Comparison of ENCODE assay signal across 9 cellular contexts in genomic region chr9:126558051-126558665, GRCh38. TPM values are rescaled to one million over a fixed set of nuclear protein-coding genes. Genes with fewer than 3 reads are reported as not detected.
DNase-seq lines count a peak whose midpoint lies in the region; ATAC-seq, FAIRE-seq and TF ChIP-seq lines count a peak whose summit lies in the region.
"Had no signal": no experiment of that assay in that cellular context is flagged by ENCODE, and none has a peak within 500 bp of the region (broad histone marks: within the 10 kb centered on the region; RNA-seq: fewer than 3 reads in every experiment).

No MANE protein-coding gene starts in this region.

- H3K36me3 ChIP-seq in H1 (ENCODE audit: control insufficient read depth in 2 of 4, insufficient read depth in 4 of 4, low read length in 3 of 4), result no peaks in the 10 kb centered on the region

- H3K79me1 ChIP-seq in H1 (ENCODE audit: low read depth, low read length), result no peaks in the 10 kb centered on the region

- H3K4me1 ChIP-seq in A549 (no peaks in the 10 kb centered on the region), H1 (replicated peaks in 1 of 4; ENCODE audit: control insufficient read depth in 3 of 4, insufficient read depth in 4 of 4, low read length in 3 of 4) (peaks cover 0 to 2% (median 0%) of the 10 kb centered on the region in 4 experiments; a peak in 2 of 7 replicates)

- H2BK12ac ChIP-seq in H1 (ENCODE audit: low read depth, low read length), result peak overlapping the region; percentile 39; the same call in 1 of the 2 replicates

- no peak for TF ChIP-seq POLR2A in A549 (IDR thresholded peaks at IDR 0.05; ENCODE audit: low read length)
- no peak for TF ChIP-seq POLR2A in H1 (IDR thresholded peaks at IDR 0.05; ENCODE audit: control extremely low read depth in 1 of 2, low read depth in 2 of 2, low read length in 2 of 2)

- POLR2A ChIA-PET in A549 (lab: Yijun Ruan, JAX), result no interaction called here
- POLR2A ChIA-PET in activated CD8-positive, alpha-beta T cell treated with anti-CD3 and anti-CD28 coated beads, Interleukin-2, amount 10 ng/mL, durations not matched to agents 7 days and 5 days (lab: Charles Lee), result interaction anchor here (1.1 to 1.2 kb wide), 2 partner anchors 58 to 60 kb away, joined by 3 to 6 read pairs; no protein-coding TSS in a partner anchor
- POLR2A ChIA-PET in H1 (lab: Charles Lee; ENCODE audit: partially characterized antibody), result no interaction called here

- H3K27me3 Mint-ChIP-seq in activated CD8-positive, alpha-beta T cell treated with anti-CD3 and anti-CD28 coated beads, Interleukin-2, amount 10 ng/mL, durations not matched to agents 7 days and 5 days (ENCODE audit: low read depth), result peaks cover 25% of the 10 kb centered on the region

- H3K23me2 ChIP-seq in H1 (ENCODE audit: low read depth, low read length), result no peaks in the 10 kb centered on the region

- no peak overlapping the region for H3K14ac ChIP-seq in H1 (ENCODE audit: insufficient read length)

- no peak overlapping the region for H3K23ac ChIP-seq in H1 (ENCODE audit: insufficient read length)

- no peak overlapping the region for H2AK5ac ChIP-seq in H1 (ENCODE audit: low read depth, low read length)

- no peak overlapping the region for H2BK20ac ChIP-seq in H1 (ENCODE audit: low read length)

- no peak overlapping the region for H3K9ac ChIP-seq in H1 (replicated peaks in 1 of 4; ENCODE audit: extremely low read depth in 1 of 4, low read depth in 3 of 4, low read length in 3 of 4)

- FAIRE-seq in A549 (lab: Jason Lieb, UNC) (no peak), H1 (lab: Jason Lieb, UNC) (peak; percentile 85)

- H3K4me2 ChIP-seq in A549, result no peak overlapping the region
- H3K4me2 ChIP-seq in H1 (ENCODE audit: insufficient read depth in 1 of 2, low read depth in 2 of 2, low read length in 2 of 2), result no peak overlapping the region

- H2BK120ac ChIP-seq in H1 (replicated peaks; ENCODE audit: low read depth, low read length), result no peak overlapping the region

- DNase-seq in A549 (ENCODE audit: low read depth in 1 of 2, low spot score in 1 of 2) (peak; percentile 51 to 72), GM19238 (ENCODE audit: insufficient read length, low spot score) (peak; percentile 72), NCI-H510A treated with DMSO at 0.1 percent for 48 hours (lab: John Stamatoyannopoulos, UW) (peak; percentile 73), H1 (ENCODE audit: low read depth in 1 of 2, low spot score in 2 of 2) (peak; percentile 29 to 93), middle frontal gyrus (ENCODE audit: extremely low spot score, low spot score) (peak; percentile 42)
- DNase-seq in activated CD8-positive, alpha-beta T cell treated with anti-CD3 and anti-CD28 coated beads, Interleukin-2, amount 10 ng/mL, durations not matched to agents 7 days and 5 days, result peak; percentile 81
- DNase-seq in stimulated activated CD8-positive, alpha-beta memory T cell treated with anti-CD3 and anti-CD28 coated beads, Interleukin-7, amount 100 ng/mL, for 1 hour (ENCODE audit: low read depth in 2 of 2), result peak; percentile 38 to 39

- no peak overlapping the region for H4K8ac ChIP-seq in H1 (ENCODE audit: extremely low read depth, insufficient read depth, low read length)

- H3K9me3 ChIP-seq in A549, result no peaks in the 10 kb centered on the region
- no peaks in the 10 kb centered on the region for H3K9me3 ChIP-seq in H1 (ENCODE audit: insufficient read depth in 2 of 2, low read depth in 1 of 2, low read length in 1 of 2)

- H3K4me3 ChIP-seq in A549 (no peak overlapping the region), H1 (ENCODE audit: extremely low read depth in 1 of 4, insufficient read depth in 2 of 4, low read depth in 3 of 4, low read length in 4 of 4) (no peak overlapping the region)

- H4K91ac ChIP-seq in H1 (replicated peaks; ENCODE audit: insufficient read length, low read length), result no peak overlapping the region

- TF ChIP-seq EP300 in A549 (IDR thresholded peaks at IDR 0.05), result no peak
- TF ChIP-seq EP300 in H1 (IDR thresholded peaks at IDR 0.05; ENCODE audit: borderline replicate concordance in 1 of 2, low read depth in 2 of 2, low read length in 2 of 2), result no peak

- H4K5ac ChIP-seq in H1 (ENCODE audit: insufficient read length, low read depth, low read length), result no peak overlapping the region

- H3K27ac ChIP-seq in A549 (no peak overlapping the region), H1 (ENCODE audit: low read depth, low read length) (no peak overlapping the region)

- no peaks in the 10 kb centered on the region for H4K20me1 ChIP-seq in H1 (replicated peaks in 1 of 2; ENCODE audit: control insufficient read depth in 1 of 2, insufficient read depth in 2 of 2, low read length in 2 of 2)

- 0% methylated on average over 6 of the region's 6 CpGs for WGBS in A549 (ENCODE audit: missing lambda C conversion rate)
- 35% methylated on average over 5 of the region's 6 CpGs; no CpG with 5 or more reads in 1 of the 2 experiments for WGBS in H1 (ENCODE audit: extremely low coverage in 1 of 2, insufficient coverage in 1 of 2, insufficient read length in 1 of 2, insufficient replicate concordance in 2 of 2, low coverage in 1 of 2, low lambda C conversion rate in 2 of 2, missing lambda C conversion rate in 1 of 2), 2 experiments

- TF ChIP-seq CTCF in A549 (IDR thresholded peaks at IDR 0.05) (peak; percentile 80), H1 (IDR thresholded peaks at IDR 0.05; ENCODE audit: control extremely low read depth in 1 of 3, insufficient read depth in 1 of 3, low read depth in 1 of 3, low read length in 3 of 3) (peak; percentile 98 to 99 (median 98))

- no peak overlapping the region for H2BK5ac ChIP-seq in H1 (ENCODE audit: low read depth, low read length)

- no peak overlapping the region; the same call in 1 of the 2 replicates for H3K18ac ChIP-seq in H1 (ENCODE audit: extremely low read depth, low read length)

- H3K4me3 Mint-ChIP-seq in activated CD8-positive, alpha-beta T cell treated with anti-CD3 and anti-CD28 coated beads, Interleukin-2, amount 10 ng/mL, durations not matched to agents 7 days and 5 days, result no peak overlapping the region

- H3K79me2 ChIP-seq in H1 (ENCODE audit: control insufficient read depth in 1 of 2, insufficient read depth in 2 of 2, low read length in 2 of 2), result no peaks in the 10 kb centered on the region

- H3K36me3 Mint-ChIP-seq in activated CD8-positive, alpha-beta T cell treated with anti-CD3 and anti-CD28 coated beads, Interleukin-2, amount 10 ng/mL, durations not matched to agents 7 days and 5 days (ENCODE audit: low read depth), result no peaks in the 10 kb centered on the region

- no peak overlapping the region for H3K56ac ChIP-seq in H1 (replicated peaks; ENCODE audit: insufficient read length, low read depth, low read length)

- no peaks in the 10 kb centered on the region; a peak in 1 of 7 replicates for H3K27me3 ChIP-seq in H1 (replicated peaks in 1 of 4; ENCODE audit: control insufficient read depth in 3 of 4, extremely low read depth in 1 of 4, insufficient read depth in 3 of 4, low read length in 3 of 4)

- no peaks in the 10 kb centered on the region for H3K9me3 Mint-ChIP-seq in activated CD8-positive, alpha-beta T cell treated with anti-CD3 and anti-CD28 coated beads, Interleukin-2, amount 10 ng/mL, durations not matched to agents 7 days and 5 days (ENCODE audit: insufficient read depth)

- CTCF ChIA-PET in A549 (lab: Yijun Ruan, JAX) (interaction anchor here (0.5 to 10.9 kb wide), 48 partner anchors 11 to 999 kb away, joined by 3 to 225 read pairs (median 4); no protein-coding TSS in a partner anchor), H1 (lab: Charles Lee; ENCODE audit: partially characterized antibody) (interaction anchor here (0.5 to 12.5 kb wide), 35 partner anchors 10 to 1728 kb away, joined by 3 to 343 read pairs (median 4); no protein-coding TSS in a partner anchor)
- CTCF ChIA-PET in activated CD8-positive, alpha-beta T cell treated with anti-CD3 and anti-CD28 coated beads, Interleukin-2, amount 10 ng/mL, durations not matched to agents 7 days and 5 days (lab: Charles Lee), result interaction anchor here (0.6 to 8.7 kb wide), 30 partner anchors 9 to 990 kb away, joined by 3 to 144 read pairs (median 4); no protein-coding TSS in a partner anchor

- H2BK15ac ChIP-seq in H1 (ENCODE audit: low read length), result no peak overlapping the region

- peak; percentile 85 to 88 for TF ChIP-seq RAD21 in A549 (conservative IDR thresholded peaks at IDR 0.05 in 1 of 2, IDR thresholded peaks at IDR 0.05 in 1 of 2)
- TF ChIP-seq RAD21 in H1 (IDR thresholded peaks at IDR 0.05 in 1 of 2, conservative IDR thresholded peaks at IDR 0.05 in 1 of 2; ENCODE audit: low read depth in 2 of 2, low read length in 2 of 2), result peak; percentile 96 to 98

- peak; percentile 79 to 86; a peak in 5 of 6 replicates for ATAC-seq in A549
- ATAC-seq in activated CD8-positive, alpha-beta T cell treated with anti-CD3 and anti-CD28 coated beads, Interleukin-2, amount 10 ng/mL, durations not matched to agents 7 days and 5 days, result peak; percentile 90
- ATAC-seq in GM21717 (IDR thresholded peaks at IDR 0.05; ENCODE audit: unreplicated experiment), result no peak

- no peak overlapping the region for H3K4ac ChIP-seq in H1 (replicated peaks; ENCODE audit: insufficient read length, low read depth, low read length)

- no peaks in the 10 kb centered on the region for H3K4me1 Mint-ChIP-seq in activated CD8-positive, alpha-beta T cell treated with anti-CD3 and anti-CD28 coated beads, Interleukin-2, amount 10 ng/mL, durations not matched to agents 7 days and 5 days (ENCODE audit: low read depth)

- H2AFZ ChIP-seq in H1 (ENCODE audit: low read length), result no peak overlapping the region

- H3K27ac Mint-ChIP-seq in activated CD8-positive, alpha-beta T cell treated with anti-CD3 and anti-CD28 coated beads, Interleukin-2, amount 10 ng/mL, durations not matched to agents 7 days and 5 days, result no peak overlapping the region

TF ChIP-seq in A549, 52 proteins besides CTCF, POLR2A, EP300 and RAD21 (continues in another document):
- peak; percentile 79; the same call in 1 of the 2 replicates for TF ChIP-seq ESRRA (IDR thresholded peaks at IDR 0.05; ENCODE audit: borderline replicate concordance, low read length)

TF ChIP-seq in H1, 55 proteins besides CTCF, POLR2A, EP300 and RAD21 (continues in another document):
- TF ChIP-seq CBX8 (IDR thresholded peaks at IDR 0.05; ENCODE audit: borderline replicate concordance, low read depth, low read length), result no peak

RNA-seq across cellular contexts. Expression of gene LMX1B, which starts 55.6 kb away (rescaled TPM):
- polyA plus RNA-seq in A549 (2011; rRNA removed), result 0.41 and 0.48 TPM in 2 replicates
- 0.99 and 1.5 TPM in 2 replicates for polyA plus RNA-seq in A549 (2012; cell fraction: cytosol; rRNA removed)
- 1.2 and 1.5 TPM in 2 replicates for polyA plus RNA-seq in A549 (2012; cell fraction: nucleus; rRNA removed)
- 0.56 to 0.98 TPM (median 0.57 TPM) in 3 replicates for polyA plus RNA-seq in A549 (2017; fragmentation: RNase III; extraction: RNeasy Plus Mini Kit Qiagen cat#74134 plus additional on column Dnase treatment)
- polyA minus RNA-seq in A549 (2011; rRNA and poly(A)+ RNA removed), result 0.37 and 0.49 TPM in 2 replicates
- not detected for total RNA-seq in activated CD8-positive, alpha-beta T cell treated with anti-CD3 and anti-CD28 coated beads, Interleukin-2, amount 10 ng/mL, durations not matched to agents 7 days and 5 days
- 0.37 and 0.52 TPM in 2 replicates for total RNA-seq in H1 (2021; fragmentation: NEBNext Ultra II Directional; extraction: Animal tissue kit (Norgen Biotek cat#: 25700))
- polyA plus RNA-seq in H1 (2011; rRNA removed), result 0.09 and 0.17 TPM in 2 replicates
- 0.17 TPM for polyA plus RNA-seq in H1 (2011; cell fraction: cytosol; rRNA removed)
- 0.24 TPM for polyA plus RNA-seq in H1 (2011; cell fraction: nucleus; rRNA removed)
- polyA plus RNA-seq in H1 (2012, experiment 1 of 2), result 0.17 to 0.24 TPM (median 0.20 TPM) in 4 replicates
- polyA plus RNA-seq in H1 (2012, experiment 2 of 2), result 0.16 TPM
- 0.18 TPM for polyA plus RNA-seq in H1 (2013, experiment 1 of 2)
- 0.22 TPM for polyA plus RNA-seq in H1 (2013, experiment 2 of 2)
- 0.07 and 0.16 TPM in 2 replicates for polyA minus RNA-seq in H1 (2011; rRNA and poly(A)+ RNA removed)
- polyA minus RNA-seq in H1 (2011; cell fraction: cytosol; rRNA and poly(A)+ RNA removed), result 0.44 TPM
- 0.10 TPM for polyA minus RNA-seq in H1 (2011; cell fraction: nucleus; rRNA and poly(A)+ RNA removed)
- total RNA-seq: pulmonary artery endothelial cell had no signal

Comparison
In these comparisons a context has a peak if more than half of its experiments do, and no peak if none do; other contexts are left out.
1. Of the 18 proteins assayed by ChIP-seq in both H1 and A549: peak only in H1: none; only in A549: none; in both: CTCF and RAD21; in neither: 16.